ENCODE assay signal across 29 cellular contexts in genomic region chr6:4668271-4669179, GRCh38.
A peak's percentile ranks its signal among the peaks of the same experiment; 100 is the strongest.
DNase-seq lines count a peak whose midpoint lies in the region; ATAC-seq and TF ChIP-seq lines count a peak whose summit lies in the region.
"Had no signal": no experiment of that assay in that cellular context is flagged by ENCODE, and none has a peak within 500 bp of the region (broad histone marks: within the 10 kb centered on the region; RNA-seq: fewer than 3 reads in every experiment).

No MANE protein-coding gene starts in this region.

- WGBS in endodermal cell (ENCODE audit: insufficient coverage in 1 of 2, insufficient read length in 1 of 2), 2 experiments = 86 to 87% methylated on average over 10 of the region's 10 CpGs

- no peak overlapping the region for H3K27ac Mint-ChIP-seq in endodermal cell
- H3K27ac Mint-ChIP-seq: activated naive CD8-positive, alpha-beta T cell treated with anti-CD3 and anti-CD28 coated beads, Interleukin-2, amount 10 ng/mL, durations not matched to agents 7 days and 5 days; CD4-positive, alpha-beta T cell; memory B cell; stimulated activated naive CD8-positive, alpha-beta T cell treated with anti-CD3 and anti-CD28 coated beads, Interleukin-15, Interleukin-2, amounts not matched to agents 100 ng/mL and 50 ng/mL, for 24 hours; T-cell had no signal

- H3K27ac ChIP-seq in endodermal cell (ENCODE audit: low read depth, low read length) (no peak overlapping the region), Peyer's patch (no peak overlapping the region)
- H3K27ac ChIP-seq: cardiac muscle cell, epithelial cell of prostate, gastroesophageal sphincter, transverse colon had no signal

- H3K9ac ChIP-seq in endodermal cell (ENCODE audit: extremely low read depth, low read length, poor library complexity, severe bottlenecking) = no peak overlapping the region

- H3K9me3 ChIP-seq in endodermal cell (ENCODE audit: control insufficient read depth, low read length) (no peaks in the 10 kb centered on the region), Peyer's patch (no peaks in the 10 kb centered on the region)
- H3K9me3 ChIP-seq: gastroesophageal sphincter, transverse colon had no signal

- H3K27me3 Mint-ChIP-seq in endodermal cell (ENCODE audit: insufficient read depth) = peaks cover 11% of the 10 kb centered on the region
- H3K27me3 Mint-ChIP-seq: stimulated activated naive CD8-positive, alpha-beta T cell treated with anti-CD3 and anti-CD28 coated beads, Interleukin-15, Interleukin-2, amounts not matched to agents 100 ng/mL and 50 ng/mL, for 24 hours had no signal

- H3K36me3 Mint-ChIP-seq in endodermal cell (ENCODE audit: low read depth) = no peaks in the 10 kb centered on the region
- H3K36me3 Mint-ChIP-seq: activated naive CD8-positive, alpha-beta T cell treated with anti-CD3 and anti-CD28 coated beads, Interleukin-2, amount 10 ng/mL, durations not matched to agents 7 days and 5 days; memory B cell; naive thymus-derived CD4-positive, alpha-beta T cell; T-cell had no signal

- H3K4me1 ChIP-seq in endodermal cell (ENCODE audit: control insufficient read depth, insufficient read depth, low read length) (no peaks in the 10 kb centered on the region), Peyer's patch (no peaks in the 10 kb centered on the region)
- H3K4me1 ChIP-seq: gastroesophageal sphincter, transverse colon had no signal

- DNase-seq in GM03348 (ENCODE audit: low spot score) (peak; percentile 29), RPMI7951 (ENCODE audit: low read depth) (peak; percentile 55), endodermal cell (peak; percentile 20), skeletal muscle cell (ENCODE audit: low read depth) (peak; percentile 39), Peyer's patch (no peak), NCI-H774 (lab: John Stamatoyannopoulos, UW) (no peak)
- DNase-seq: activated CD4-positive, alpha-beta T cell treated with anti-CD3 and anti-CD28 coated beads for 4 hours; activated naive CD8-positive, alpha-beta T cell treated with anti-CD3 and anti-CD28 coated beads, Interleukin-2, amount 10 ng/mL, durations not matched to agents 7 days and 5 days; CD4-positive, alpha-beta T cell; DMS153; dorsolateral prefrontal cortex; H9; kidney glomerular epithelial cell; naive thymus-derived CD4-positive, alpha-beta T cell; NCI-H1417 treated with DMSO at 0.1 percent for 48 hours; NCI-H524 treated with DMSO at 0.1 percent for 48 hours; posterior cingulate gyrus; Right ventricle myocardium superior; stimulated activated CD4-positive, alpha-beta T cell treated with anti-CD3 and anti-CD28 coated beads, Interleukin-4, amount 100 ng/mL, for 1 hour; T-cell; transverse colon had no signal

- H3K4me3 Mint-ChIP-seq in endodermal cell = no peak overlapping the region
- H3K4me3 Mint-ChIP-seq: activated naive CD8-positive, alpha-beta T cell treated with anti-CD3 and anti-CD28 coated beads, Interleukin-2, amount 10 ng/mL, durations not matched to agents 7 days and 5 days; CD4-positive, alpha-beta T cell; H9; memory B cell; naive thymus-derived CD4-positive, alpha-beta T cell; stimulated activated naive CD8-positive, alpha-beta T cell treated with anti-CD3 and anti-CD28 coated beads, Interleukin-15, Interleukin-2, amounts not matched to agents 100 ng/mL and 50 ng/mL, for 24 hours; T-cell had no signal

- H3K36me3 ChIP-seq in endodermal cell (ENCODE audit: control insufficient read depth, insufficient read depth, low read length) (no peaks in the 10 kb centered on the region), Peyer's patch (no peaks in the 10 kb centered on the region)
- H3K36me3 ChIP-seq: cardiac muscle cell, gastroesophageal sphincter, transverse colon had no signal

- no peaks in the 10 kb centered on the region for H3K27me3 ChIP-seq in endodermal cell (ENCODE audit: control insufficient read depth, insufficient read depth, low read length, poor library complexity, severe bottlenecking)
- H3K27me3 ChIP-seq in Peyer's patch = no peaks in the 10 kb centered on the region
- H3K27me3 ChIP-seq: cardiac muscle cell, dorsolateral prefrontal cortex, gastroesophageal sphincter, transverse colon had no signal

- TF ChIP-seq CTCF in endodermal cell (conservative IDR thresholded peaks at IDR 0.05) = no peak
- no peak for TF ChIP-seq CTCF in Peyer's patch (IDR thresholded peaks at IDR 0.05)

- no peak overlapping the region for H3K4me3 ChIP-seq in endodermal cell (ENCODE audit: low read length)
- no peak overlapping the region for H3K4me3 ChIP-seq in skeletal muscle cell (ENCODE audit: low read depth, low read length)
- H3K4me3 ChIP-seq in Peyer's patch = no peak overlapping the region
- H3K4me3 ChIP-seq: cardiac muscle cell, dorsolateral prefrontal cortex, gastroesophageal sphincter, skin epidermis, transverse colon had no signal

- no peak for TF ChIP-seq POLR2A in Peyer's patch (IDR thresholded peaks at IDR 0.05)

- no peaks in the 10 kb centered on the region for H3K4me1 Mint-ChIP-seq in endodermal cell
- H3K4me1 Mint-ChIP-seq: activated naive CD8-positive, alpha-beta T cell treated with anti-CD3 and anti-CD28 coated beads, Interleukin-2, amount 10 ng/mL, durations not matched to agents 7 days and 5 days; memory B cell; naive thymus-derived CD4-positive, alpha-beta T cell; T-cell had no signal

- ATAC-seq in GM21515 (IDR thresholded peaks at IDR 0.05; ENCODE audit: unreplicated experiment) (no peak), HG02852 (IDR thresholded peaks at IDR 0.05; ENCODE audit: unreplicated experiment) (no peak)
- ATAC-seq: gastroesophageal sphincter; naive thymus-derived CD4-positive, alpha-beta T cell; T-cell had no signal

- H3K9me3 Mint-ChIP-seq in endodermal cell = no peaks in the 10 kb centered on the region
- H3K9me3 Mint-ChIP-seq: activated naive CD8-positive, alpha-beta T cell treated with anti-CD3 and anti-CD28 coated beads, Interleukin-2, amount 10 ng/mL, durations not matched to agents 7 days and 5 days; CD4-positive, alpha-beta T cell; H9; memory B cell; naive thymus-derived CD4-positive, alpha-beta T cell; stimulated activated naive CD8-positive, alpha-beta T cell treated with anti-CD3 and anti-CD28 coated beads, Interleukin-15, Interleukin-2, amounts not matched to agents 100 ng/mL and 50 ng/mL, for 24 hours; T-cell had no signal

Comparison
In these comparisons a context has a peak if more than half of its experiments do, and no peak if none do; other contexts are left out.
1. DNase-seq: peak in GM03348 (single experiment), RPMI7951 (single experiment), endodermal cell (single experiment) and skeletal muscle cell (single experiment); none in Peyer's patch (0 of 3) and NCI-H774 (single experiment).